ENCODE assay signal across 1 cellular context in genomic region chr7:26124775-26125174, GRCh38. TPM values are rescaled to one million over a fixed set of nuclear protein-coding genes. Genes with fewer than 3 reads are reported as not detected.
"Had no signal": no experiment of that assay in that cellular context is flagged by ENCODE, and none has a peak within 500 bp of the region (broad histone marks: within the 10 kb centered on the region; RNA-seq: fewer than 3 reads in every experiment).

No MANE protein-coding gene starts in this region.

RNA-seq across cellular contexts. Expression of gene NFE2L3, which starts 27.2 kb away (rescaled TPM):
- total RNA-seq: SJCRH30 had no signal
